In the genomic region with DNA sequence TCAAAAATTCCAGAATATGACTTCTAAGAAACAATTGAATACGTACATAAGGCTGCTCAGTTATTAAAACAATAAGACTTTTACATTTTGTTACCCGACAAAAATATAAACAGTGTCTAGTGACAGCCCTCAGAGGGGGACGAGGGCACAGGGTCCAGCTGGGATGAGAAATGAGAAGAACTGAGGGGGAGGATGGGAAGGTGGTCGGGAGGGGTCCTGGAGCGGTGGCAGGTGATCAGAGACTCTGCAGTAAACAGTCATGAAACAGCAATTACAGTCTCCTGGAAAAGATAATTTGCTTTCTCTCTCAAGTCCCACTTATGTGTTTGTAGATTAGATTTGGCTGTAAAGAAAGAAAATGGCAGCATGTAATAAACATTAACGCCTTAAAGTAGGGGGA, we compare ENCODE assay signal across 13 cellular contexts. TPM values are rescaled to one million over a fixed set of nuclear protein-coding genes. Genes with fewer than 3 reads are reported as not detected.
DNase-seq lines count a peak whose midpoint lies in the region; ATAC-seq and TF ChIP-seq lines count a peak whose summit lies in the region.
"Had no signal": no experiment of that assay in that cellular context is flagged by ENCODE, and none has a peak within 500 bp of the region (broad histone marks: within the 10 kb centered on the region; RNA-seq: fewer than 3 reads in every experiment).

No MANE protein-coding gene starts in this region.

- DNase-seq in cardiac muscle cell (ENCODE audit: low read depth in 1 of 2, low spot score in 1 of 2) (no peak), Right ventricle myocardium inferior (ENCODE audit: missing footprints) (no peak), mammary epithelial cell (no peak), type B pancreatic cell (ENCODE audit: extremely low spot score, unreplicated experiment) (no peak)
- no peak for DNase-seq in stimulated activated CD4-positive, alpha-beta T cell treated with anti-CD3 and anti-CD28 coated beads, Interleukin-2, amount 100 ng/mL, for 24 hours
- DNase-seq: cortex of kidney; hippocampal formation; NCI-H526 treated with DMSO at 0.1 percent for 48 hours; stimulated activated CD4-positive, alpha-beta T cell treated with anti-CD3 and anti-CD28 coated beads, Interleukin-1b, Interleukin-23, amount 100 ng/mL, for 48 hours had no signal

- H2AFZ ChIP-seq in mammary epithelial cell (ENCODE audit: low read depth, low read length): no peak overlapping the region

- H3K27ac ChIP-seq in cardiac muscle cell: peak overlapping the region; percentile 91
- peak overlapping the region; percentile 72 for H3K27ac ChIP-seq in mammary epithelial cell (ENCODE audit: insufficient read depth, low read depth, low read length)

- peak overlapping the region; percentile 90 for H3K27ac Mint-ChIP-seq in type B pancreatic cell

- TF ChIP-seq CTCF in cardiac muscle cell (IDR thresholded peaks at IDR 0.05; ENCODE audit: low read depth, low read length) (no peak), mammary epithelial cell (conservative IDR thresholded peaks at IDR 0.05 in 1 of 2, IDR thresholded peaks at IDR 0.05 in 1 of 2; ENCODE audit: extremely low read depth in 1 of 2, insufficient read depth in 1 of 2, low read depth in 1 of 2, low read length in 2 of 2) (no peak), type B pancreatic cell (conservative IDR thresholded peaks at IDR 0.05) (no peak)

- H3K36me3 ChIP-seq in cardiac muscle cell (no peaks in the 10 kb centered on the region), mammary epithelial cell (ENCODE audit: insufficient read depth, low read length) (no peaks in the 10 kb centered on the region), mucosa of stomach (ENCODE audit: control insufficient read depth, insufficient read depth, low read length) (no peaks in the 10 kb centered on the region)

- peaks cover 6% of the 10 kb centered on the region for H3K9me3 Mint-ChIP-seq in type B pancreatic cell

- peak overlapping the region; percentile 78 for H3K4me3 Mint-ChIP-seq in type B pancreatic cell

- H3K36me3 Mint-ChIP-seq in type B pancreatic cell: peaks cover 6% of the 10 kb centered on the region

- no peaks in the 10 kb centered on the region for H4K20me1 ChIP-seq in mammary epithelial cell (ENCODE audit: insufficient read depth, low read length)

- CTCF ChIA-PET in mammary epithelial cell (lab: Charles Lee; ENCODE audit: low non-redundant PET): no interaction called here

- intact Hi-C loops in Right ventricle myocardium inferior (cut with DNase I) (loop anchor here (1.0 to 5.0 kb wide), 2 partner anchors 26 to 42 kb away; no protein-coding TSS in a partner anchor), mammary epithelial cell (cut with micrococcal nuclease) (loop anchor here (5.0 kb wide), 3 partner anchors 37 to 92 kb away; no protein-coding TSS in a partner anchor)

- H3K4me1 Mint-ChIP-seq in type B pancreatic cell (ENCODE audit: unreplicated experiment): peaks cover 72% of the 10 kb centered on the region

- H3K4me1 ChIP-seq in cardiac muscle cell (ENCODE audit: low read depth): peaks cover 52% of the 10 kb centered on the region
- H3K4me1 ChIP-seq in mammary epithelial cell (ENCODE audit: insufficient read depth, low read length): peaks cover 62% of the 10 kb centered on the region
- peaks cover 44% of the 10 kb centered on the region for H3K4me1 ChIP-seq in mucosa of stomach (ENCODE audit: control insufficient read depth, insufficient read depth, low read length)

- in situ Hi-C loops in mammary epithelial cell (cut with MboI; ENCODE audit: low sequenced_read_pairs in 2 of 2): no loop called here

- ATAC-seq in Right ventricle myocardium inferior (no peak), HG02763 (IDR thresholded peaks at IDR 0.05; ENCODE audit: unreplicated experiment) (no peak), HG03097 (IDR thresholded peaks at IDR 0.05; ENCODE audit: low FRiP score, unreplicated experiment) (no peak)

- WGBS in mammary epithelial cell (ENCODE audit: low coverage, missing lambda C conversion rate): 32% methylated on average over 6 of the region's 6 CpGs

- no TSS peak for BruUV-seq in mammary epithelial cell (replicated peaks; lab: Mats Ljungman, UMichigan)

- peak overlapping the region; percentile 57 for H3K9ac ChIP-seq in mammary epithelial cell (ENCODE audit: insufficient read depth, low read length)
- peak overlapping the region; percentile 29 for H3K9ac ChIP-seq in mucosa of stomach (ENCODE audit: low read length)

- peaks cover 98% of the 10 kb centered on the region for H3K79me2 ChIP-seq in mammary epithelial cell (ENCODE audit: insufficient read depth, low read length)

- dilution Hi-C loops in mammary epithelial cell (cut with HindIII; ENCODE audit: low sequenced_read_pairs): no loop called here

- no peak overlapping the region for H3K4me3 ChIP-seq in cardiac muscle cell
- H3K4me3 ChIP-seq in mammary epithelial cell (replicated peaks in 1 of 3; ENCODE audit: insufficient read depth in 1 of 3, low read depth in 2 of 3, low read length in 3 of 3): peak overlapping the region; percentile 30 to 52 (median 39)
- H3K4me3 ChIP-seq in mucosa of stomach (ENCODE audit: low read length): no peak overlapping the region

- H3K4me2 ChIP-seq in mammary epithelial cell (ENCODE audit: insufficient read depth, low read depth, low read length): peak overlapping the region; percentile 91

- no peaks in the 10 kb centered on the region for H3K27me3 Mint-ChIP-seq in type B pancreatic cell

- H3K9me3 ChIP-seq in cardiac muscle cell (ENCODE audit: low read depth): no peaks in the 10 kb centered on the region
- H3K9me3 ChIP-seq in mammary epithelial cell (replicated peaks; ENCODE audit: insufficient read depth, low read length): no peaks in the 10 kb centered on the region
- H3K9me3 ChIP-seq in mucosa of stomach (ENCODE audit: control insufficient read depth, low read length): no peaks in the 10 kb centered on the region
- H3K9me3 ChIP-seq: tibial nerve had no signal

- H3K27me3 ChIP-seq in cardiac muscle cell (no peaks in the 10 kb centered on the region), mammary epithelial cell (ENCODE audit: insufficient read depth, low read length) (no peaks in the 10 kb centered on the region), mucosa of stomach (ENCODE audit: control insufficient read depth, insufficient read depth, low read length) (no peaks in the 10 kb centered on the region)
- H3K27me3 ChIP-seq: tibial nerve had no signal

RNA-seq across cellular contexts. Expression of a gene that starts 56.0 kb away (rescaled TPM):
- total RNA-seq in cardiac muscle cell (54.1 and 70.5 TPM in 2 replicates), Right ventricle myocardium inferior (64.9 TPM), mammary epithelial cell (10 to 100 TPM; 69.8 to 80.0 TPM), type B pancreatic cell (ENCODE audit: low replicate concordance) (53.4 and 89.1 TPM in 2 replicates)
- polyA plus RNA-seq in cardiac muscle cell (67.7 and 85.5 TPM in 2 replicates), mammary epithelial cell (64.2 TPM)
- 37.8 TPM for polyA minus RNA-seq in mammary epithelial cell

Comparison
In these comparisons a context has a peak if more than half of its experiments do, and no peak if none do; other contexts are left out.
1. H3K4me3 ChIP-seq: peak in mammary epithelial cell (3 of 3); none in cardiac muscle cell (single experiment) and mucosa of stomach (single experiment).